In the genomic region with DNA sequence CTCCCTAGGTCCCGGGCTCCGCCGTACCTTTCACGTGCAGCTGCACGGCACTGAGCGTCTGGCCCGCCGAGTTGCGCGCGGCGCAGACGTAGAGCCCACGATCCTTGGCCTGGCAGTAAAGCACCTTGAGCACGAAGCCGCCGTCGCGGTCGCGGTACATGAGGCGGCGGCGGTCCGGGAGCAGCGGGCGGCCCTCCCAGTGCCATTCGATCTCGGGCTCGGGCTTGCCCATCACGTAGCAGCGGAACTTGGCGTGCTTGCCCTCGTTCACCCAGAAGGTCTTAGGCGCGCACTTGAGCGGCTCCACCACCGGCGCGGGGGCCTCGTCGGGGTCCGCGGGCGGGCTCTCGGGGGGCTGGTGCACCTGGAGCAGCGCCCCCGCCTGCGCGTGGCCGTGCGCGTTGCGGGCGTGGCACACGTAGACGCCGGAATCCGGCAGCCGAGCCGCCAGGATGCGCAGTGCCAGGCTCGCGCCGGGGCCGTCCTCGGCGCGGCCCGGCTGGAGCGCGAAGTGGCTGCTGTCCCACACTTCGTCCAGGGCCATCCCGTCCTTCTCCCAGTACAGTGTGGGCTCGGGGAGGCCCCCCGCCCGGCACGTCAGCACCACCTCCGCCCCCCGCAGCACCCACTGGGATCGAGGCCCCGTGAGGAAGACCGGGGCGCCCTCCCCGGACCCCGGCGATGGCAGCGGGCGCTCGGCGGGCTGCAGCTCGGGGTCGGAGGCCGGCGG, we compare ENCODE assay signal across 1 cellular context.
TF ChIP-seq lines count a peak whose summit lies in the region.

No MANE protein-coding gene starts in this region.

TF ChIP-seq in HepG2, 621 proteins besides CTCF, POLR2A, EP300 and RAD21 (continued from another document and continues in another):
- TF ChIP-seq ZNF142 (CRISPR knock-in tag; IDR thresholded peaks at IDR 0.05) (no peak), ZNF3 (CRISPR knock-in tag; IDR thresholded peaks at IDR 0.05) (no peak), RXRA (CRISPR knock-in tag; IDR thresholded peaks at IDR 0.05) (peak; percentile 65; the same call in 1 of the 2 replicates), PBX3 (CRISPR knock-in tag; IDR thresholded peaks at IDR 0.05; ENCODE audit: borderline replicate concordance) (no peak), MLLT10 (CRISPR knock-in tag; IDR thresholded peaks at IDR 0.05) (no peak), SNAI1 (CRISPR knock-in tag; IDR thresholded peaks at IDR 0.05; ENCODE audit: borderline replicate concordance) (no peak), HNRNPLL (IDR thresholded peaks at IDR 0.05; ENCODE audit: low read depth, low read length, poor library complexity, severe bottlenecking) (peak; percentile 89), ZHX2 (IDR thresholded peaks at IDR 0.05; ENCODE audit: low read depth) (0 out of 2 replicates have a peak, but pooled peaks have one; percentile 43), ZHX2 (CRISPR knock-in tag; IDR thresholded peaks at IDR 0.05; ENCODE audit: borderline replicate concordance) (no peak), ZNF205 (CRISPR knock-in tag; IDR thresholded peaks at IDR 0.05) (0 out of 2 replicates have a peak, but pooled peaks have one; percentile 18), ZNF318 (CRISPR knock-in tag; IDR thresholded peaks at IDR 0.05) (no peak), TCF7 (IDR thresholded peaks at IDR 0.05; ENCODE audit: low read depth) (no peak), TP53 (CRISPR knock-in tag; conservative IDR thresholded peaks at IDR 0.05) (no peak), NCOA5 (CRISPR knock-in tag; IDR thresholded peaks at IDR 0.05) (no peak), NFKBIZ (CRISPR knock-in tag; IDR thresholded peaks at IDR 0.05) (no peak), ZNF746 (CRISPR knock-in tag; IDR thresholded peaks at IDR 0.05) (no peak), ETS1 (CRISPR knock-in tag; IDR thresholded peaks at IDR 0.05) (no peak)
- TF ChIP-seq, protein P1, sequence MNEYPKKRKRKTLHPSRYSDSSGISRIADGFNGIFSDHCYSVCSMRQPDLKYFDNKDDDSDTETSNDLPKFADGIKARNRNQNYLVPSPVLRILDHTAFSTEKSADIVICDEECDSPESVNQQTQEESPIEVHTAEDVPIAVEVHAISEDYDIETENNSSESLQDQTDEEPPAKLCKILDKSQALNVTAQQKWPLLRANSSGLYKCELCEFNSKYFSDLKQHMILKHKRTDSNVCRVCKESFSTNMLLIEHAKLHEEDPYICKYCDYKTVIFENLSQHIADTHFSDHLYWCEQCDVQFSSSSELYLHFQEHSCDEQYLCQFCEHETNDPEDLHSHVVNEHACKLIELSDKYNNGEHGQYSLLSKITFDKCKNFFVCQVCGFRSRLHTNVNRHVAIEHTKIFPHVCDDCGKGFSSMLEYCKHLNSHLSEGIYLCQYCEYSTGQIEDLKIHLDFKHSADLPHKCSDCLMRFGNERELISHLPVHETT (CRISPR knock-in tag; conservative IDR thresholded peaks at IDR 0.05) = no peak
- TF ChIP-seq, protein P2, sequence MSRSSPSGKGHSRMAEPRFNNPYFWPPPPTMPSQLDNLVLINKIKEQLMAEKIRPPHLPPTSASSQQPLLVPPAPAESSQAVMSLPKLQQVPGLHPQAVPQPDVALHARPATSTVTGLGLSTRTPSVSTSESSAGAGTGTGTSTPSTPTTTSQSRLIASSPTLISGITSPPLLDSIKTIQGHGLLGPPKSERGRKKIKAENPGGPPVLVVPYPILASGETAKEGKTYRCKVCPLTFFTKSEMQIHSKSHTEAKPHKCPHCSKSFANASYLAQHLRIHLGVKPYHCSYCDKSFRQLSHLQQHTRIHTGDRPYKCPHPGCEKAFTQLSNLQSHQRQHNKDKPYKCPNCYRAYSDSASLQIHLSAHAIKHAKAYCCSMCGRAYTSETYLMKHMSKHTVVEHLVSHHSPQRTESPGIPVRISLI (CRISPR knock-in tag; IDR thresholded peaks at IDR 0.05; ENCODE audit: borderline replicate concordance) = no peak
- TF ChIP-seq, protein P3, sequence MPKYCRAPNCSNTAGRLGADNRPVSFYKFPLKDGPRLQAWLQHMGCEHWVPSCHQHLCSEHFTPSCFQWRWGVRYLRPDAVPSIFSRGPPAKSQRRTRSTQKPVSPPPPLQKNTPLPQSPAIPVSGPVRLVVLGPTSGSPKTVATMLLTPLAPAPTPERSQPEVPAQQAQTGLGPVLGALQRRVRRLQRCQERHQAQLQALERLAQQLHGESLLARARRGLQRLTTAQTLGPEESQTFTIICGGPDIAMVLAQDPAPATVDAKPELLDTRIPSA (CRISPR knock-in tag; IDR thresholded peaks at IDR 0.05; ENCODE audit: borderline replicate concordance) = no peak
